7 cellular contexts compared by ENCODE assay signal in the genomic region with DNA sequence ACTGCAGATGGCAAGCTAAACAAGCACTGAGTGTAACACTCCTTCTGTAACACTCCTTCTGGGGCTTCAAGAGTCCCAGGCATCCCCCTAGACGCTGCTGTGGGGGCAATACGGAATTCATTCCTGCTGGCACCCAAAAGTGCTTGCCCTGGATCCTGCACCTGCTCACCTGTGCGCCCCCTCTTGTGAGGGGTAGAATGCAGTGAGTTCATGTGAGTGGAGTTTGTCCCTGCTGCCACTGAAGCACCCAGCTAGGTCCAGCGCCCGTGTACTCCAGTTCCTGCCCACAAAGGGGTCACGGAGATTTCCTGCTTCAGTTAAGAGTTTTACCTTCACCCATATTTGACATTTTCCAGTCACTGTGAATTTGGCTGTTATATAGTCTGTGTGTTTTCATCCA.
"Had no signal": no experiment of that assay in that cellular context is flagged by ENCODE, and none has a peak within 500 bp of the region (broad histone marks: within the 10 kb centered on the region; RNA-seq: fewer than 3 reads in every experiment).

No MANE protein-coding gene starts in this region.

- H3K27ac ChIP-seq: HL-60 had no signal

- H3K4me3 Mint-ChIP-seq: HFFc6 had no signal

- DNase-seq: GOT3, HFFc6 had no signal

- H3K27ac Mint-ChIP-seq: HFFc6 had no signal

- H3K4me3 ChIP-seq: HAP-1, K562 had no signal

- H3K4me1 ChIP-seq: HAP-1 had no signal

- H3K36me3 ChIP-seq: HAP-1 had no signal

- ATAC-seq: HCT116, HepG2, K562 had no signal
